Comparison of ENCODE assay signal across 8 cellular contexts in the genomic region with DNA sequence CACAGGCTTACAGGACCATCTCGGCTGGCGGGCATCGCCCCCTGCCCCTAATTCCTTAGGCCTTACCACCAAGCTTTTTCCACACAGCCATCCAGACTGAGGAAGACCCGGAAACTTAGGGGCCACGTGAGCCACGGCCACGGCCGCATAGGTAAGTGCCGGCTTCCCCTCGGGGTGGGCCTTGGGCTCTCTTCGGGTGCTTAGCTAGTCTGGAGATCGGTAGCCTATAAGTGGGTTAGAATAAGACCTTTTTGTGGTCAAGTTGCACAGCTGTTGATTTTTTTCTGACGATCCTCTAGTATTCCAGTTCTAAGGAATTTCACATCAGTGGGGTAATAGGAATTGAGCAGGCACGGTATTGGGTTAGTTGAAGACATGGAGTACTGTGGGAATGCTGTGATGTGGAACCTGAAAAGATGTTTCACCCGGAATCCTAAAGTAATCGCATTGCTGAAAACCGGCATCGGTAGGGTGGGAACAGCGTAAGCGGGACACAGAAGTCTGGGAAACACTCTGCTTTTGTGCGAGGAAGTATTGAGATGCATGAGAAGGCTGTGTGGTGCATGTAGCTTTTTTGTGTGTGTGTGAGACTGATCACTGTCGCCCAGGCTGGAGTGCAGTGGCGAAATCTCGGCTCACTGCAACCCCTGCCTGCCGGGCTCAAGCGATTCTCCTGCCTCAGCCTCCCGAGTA.
DNase-seq lines count a peak whose midpoint lies in the region; FAIRE-seq and TF ChIP-seq lines count a peak whose summit lies in the region.

No MANE protein-coding gene starts in this region.

- H3K36me3 ChIP-seq in WERI-Rb-1 (peaks cover 53% of the 10 kb centered on the region), parathyroid adenoma (ENCODE audit: control insufficient read depth, insufficient read depth, low read length) (no peaks in the 10 kb centered on the region)

- H3K4me1 ChIP-seq in parathyroid adenoma = peaks cover 8% of the 10 kb centered on the region

- no peaks in the 10 kb centered on the region for H3K27me3 ChIP-seq in WERI-Rb-1 (ENCODE audit: insufficient read depth, low read depth, severe bottlenecking)
- H3K27me3 ChIP-seq in parathyroid adenoma (ENCODE audit: control insufficient read depth, insufficient read depth, low read length) = no peaks in the 10 kb centered on the region

- H3K79me2 ChIP-seq in parathyroid adenoma = peaks cover 10% of the 10 kb centered on the region

- no peaks in the 10 kb centered on the region for H3K9me3 ChIP-seq in WERI-Rb-1 (ENCODE audit: severe bottlenecking)
- H3K9me3 ChIP-seq in parathyroid adenoma (ENCODE audit: control insufficient read depth, low read length) = no peaks in the 10 kb centered on the region

- peak overlapping the region; percentile 86 for H3K4me3 ChIP-seq in WERI-Rb-1 (ENCODE audit: low read depth, low read length)
- H3K4me3 ChIP-seq in parathyroid adenoma (ENCODE audit: low read depth, low read length) = peak overlapping the region; percentile 94

- peak overlapping the region; percentile 91 for H3K9ac ChIP-seq in parathyroid adenoma

- peak overlapping the region; percentile 89 for H2AFZ ChIP-seq in parathyroid adenoma

- TF ChIP-seq CTCF in WERI-Rb-1 (IDR thresholded peaks at IDR 0.05; ENCODE audit: low read depth, low read length) (no peak), parathyroid adenoma (IDR thresholded peaks at IDR 0.05) (no peak)

- no peak for FAIRE-seq in RCC 7860 (lab: Jason Lieb, UNC)

- peak overlapping the region; percentile 97 for H3K27ac ChIP-seq in WERI-Rb-1
- peak overlapping the region; percentile 89 for H3K27ac ChIP-seq in parathyroid adenoma

- DNase-seq in activated T-cell treated with anti-CD3 and anti-CD28 coated beads for 48 hours (ENCODE audit: low read depth) (peak; percentile 33), activated T-cell treated with anti-CD3 and anti-CD28 coated beads for 4 hours (no peak), WERI-Rb-1 (no peak), fibroblast of peridontal ligament (ENCODE audit: extremely low read depth) (peak; percentile 47), COLO829 (ENCODE audit: low spot score) (no peak), RCC 7860 (ENCODE audit: low spot score) (no peak), NCI-H1417 treated with DMSO at 0.1 percent for 48 hours (lab: John Stamatoyannopoulos, UW) (no peak)

- peak overlapping the region; percentile 97 for H3K4me2 ChIP-seq in parathyroid adenoma (ENCODE audit: low read length)

Comparison
In these comparisons a context has a peak if more than half of its experiments do, and no peak if none do; other contexts are left out.
1. DNase-seq: peak in activated T-cell treated with anti-CD3 and anti-CD28 coated beads for 48 hours (single experiment) and fibroblast of peridontal ligament (single experiment); none in activated T-cell treated with anti-CD3 and anti-CD28 coated beads for 4 hours (single experiment), WERI-Rb-1 (single experiment), COLO829 (single experiment), RCC 7860 (single experiment) and NCI-H1417 treated with DMSO at 0.1 percent for 48 hours (single experiment).